In genomic region chr5:4614088-4614487, GRCh38 we compare ENCODE assay signal across 24 cellular contexts.
DNase-seq lines count a peak whose midpoint lies in the region; ATAC-seq and TF ChIP-seq lines count a peak whose summit lies in the region.
"Had no signal": no experiment of that assay in that cellular context is flagged by ENCODE, and none has a peak within 500 bp of the region (broad histone marks: within the 10 kb centered on the region; RNA-seq: fewer than 3 reads in every experiment).

No MANE protein-coding gene starts in this region.

- H3K27me3 Mint-ChIP-seq in WTC11 (ENCODE audit: low read depth) (no peaks in the 10 kb centered on the region), neural progenitor cell (ENCODE audit: insufficient read depth, low read depth) (no peaks in the 10 kb centered on the region)
- H3K27me3 Mint-ChIP-seq: activated CD4-positive, alpha-beta T cell treated with anti-CD3 and anti-CD28 coated beads, Interleukin-2, amount 10 ng/mL, durations not matched to agents 7 days and 5 days; activated naive CD8-positive, alpha-beta T cell treated with anti-CD3 and anti-CD28 coated beads, Interleukin-2, amount 10 ng/mL, durations not matched to agents 7 days and 5 days; stimulated activated naive CD8-positive, alpha-beta T cell treated with anti-CD3 and anti-CD28 coated beads, Interleukin-15, amount 100 ng/mL, for 72 hours had no signal

- H3K36me3 ChIP-seq in neural progenitor cell: no peaks in the 10 kb centered on the region
- H3K36me3 ChIP-seq in left lung: no peaks in the 10 kb centered on the region
- H3K36me3 ChIP-seq: colonic mucosa, lower lobe of right lung had no signal

- no peak overlapping the region for H3K4me2 ChIP-seq in neural progenitor cell

- ATAC-seq in WTC11 (no peak), GM18868 (IDR thresholded peaks at IDR 0.05; ENCODE audit: unreplicated experiment) (no peak), GM19397 (IDR thresholded peaks at IDR 0.05; ENCODE audit: unreplicated experiment) (no peak), left lung (no peak)
- ATAC-seq: body of pancreas; lower lobe of right lung; stimulated activated naive CD8-positive, alpha-beta T cell treated with anti-CD3 and anti-CD28 coated beads, Interleukin-15, amount 100 ng/mL, for 72 hours had no signal

- H3K27ac ChIP-seq in neural progenitor cell (no peak overlapping the region), left lung (no peak overlapping the region)
- H3K27ac ChIP-seq: 22Rv1, body of pancreas, colonic mucosa, lower lobe of right lung had no signal

- peaks cover 18% of the 10 kb centered on the region for H3K9me3 Mint-ChIP-seq in WTC11
- peaks cover 7% of the 10 kb centered on the region for H3K9me3 Mint-ChIP-seq in neural progenitor cell

- CTCF ChIA-PET in WTC11 (lab: Charles Lee): interaction anchor here (1.1 kb wide), 1 partner anchor 318 kb away, joined by 3 read pairs; no protein-coding TSS in a partner anchor

- peak; percentile 15 for DNase-seq in NCI-H146 (lab: John Stamatoyannopoulos, UW)
- DNase-seq in NCI-H146 treated with DMSO at 0.1 percent for 48 hours (lab: John Stamatoyannopoulos, UW; ENCODE audit: unreplicated experiment): no peak
- DNase-seq in NCI-H524 (lab: John Stamatoyannopoulos, UW): peak; percentile 78 to 93
- DNase-seq in WTC11 (ENCODE audit: low spot score): no peak
- DNase-seq in neural progenitor cell (ENCODE audit: low spot score): peak; percentile 8
- DNase-seq in left lung: no peak
- DNase-seq: activated CD4-positive, alpha-beta T cell treated with anti-CD3 and anti-CD28 coated beads, Interleukin-2, amount 10 ng/mL, durations not matched to agents 7 days and 5 days; activated CD8-positive, alpha-beta memory T cell treated with anti-CD3 and anti-CD28 coated beads, Interleukin-2, amount 50 U/mL, for 4 hours; activated naive CD8-positive, alpha-beta T cell treated with anti-CD3 and anti-CD28 coated beads, Interleukin-2, amount 10 ng/mL, durations not matched to agents 7 days and 5 days; AML-193; body of pancreas; colonic mucosa; endodermal cell; HFFc6; immature natural killer cell; lower lobe of right lung; stimulated activated CD4-positive, alpha-beta T cell treated with anti-CD3 and anti-CD28 coated beads, Interleukin-4, amount 100 ng/mL, for 1 hour; stimulated activated naive CD8-positive, alpha-beta T cell treated with anti-CD3 and anti-CD28 coated beads, Interleukin-15, amount 100 ng/mL, for 72 hours; SW 1271; trophoblast cell had no signal

- H4K20me1 ChIP-seq in neural progenitor cell (ENCODE audit: low read depth): no peaks in the 10 kb centered on the region

- H3K36me3 Mint-ChIP-seq in WTC11 (peaks cover 25% of the 10 kb centered on the region), neural progenitor cell (no peaks in the 10 kb centered on the region)
- H3K36me3 Mint-ChIP-seq: activated naive CD8-positive, alpha-beta T cell treated with anti-CD3 and anti-CD28 coated beads, Interleukin-2, amount 10 ng/mL, durations not matched to agents 7 days and 5 days had no signal

- POLR2A ChIA-PET in WTC11 (lab: Charles Lee): no interaction called here

- H3K27me3 ChIP-seq in neural progenitor cell: no peaks in the 10 kb centered on the region
- no peaks in the 10 kb centered on the region for H3K27me3 ChIP-seq in left lung
- H3K27me3 ChIP-seq: body of pancreas, colonic mucosa had no signal

- no peaks in the 10 kb centered on the region for H3K9me3 ChIP-seq in neural progenitor cell (ENCODE audit: low read depth)
- H3K9me3 ChIP-seq in left lung: no peaks in the 10 kb centered on the region
- H3K9me3 ChIP-seq: body of pancreas, colonic mucosa, lower lobe of right lung had no signal

- H3K79me2 ChIP-seq in neural progenitor cell (ENCODE audit: low read depth): no peaks in the 10 kb centered on the region

- H3K27ac Mint-ChIP-seq in WTC11 (no peak overlapping the region), neural progenitor cell (no peak overlapping the region)
- H3K27ac Mint-ChIP-seq: activated CD4-positive, alpha-beta T cell treated with anti-CD3 and anti-CD28 coated beads, Interleukin-2, amount 10 ng/mL, durations not matched to agents 7 days and 5 days; activated naive CD8-positive, alpha-beta T cell treated with anti-CD3 and anti-CD28 coated beads, Interleukin-2, amount 10 ng/mL, durations not matched to agents 7 days and 5 days; activated T-helper 2 cell treated with anti-CD3 and anti-CD28 coated beads, Interferon-gamma antibody, Interleukin-2, Interleukin-4, amounts not matched to agents 10 μg/mL and 5 μg/mL and 100 μg/mL, durations not matched to agents 14 hours and 24 hours and 36 hours; endodermal cell; HFFc6; immature natural killer cell had no signal

- H3K4me1 Mint-ChIP-seq in WTC11 (peaks cover 18% of the 10 kb centered on the region), neural progenitor cell (no peaks in the 10 kb centered on the region)
- H3K4me1 Mint-ChIP-seq: activated CD4-positive, alpha-beta T cell treated with anti-CD3 and anti-CD28 coated beads, Interleukin-2, amount 10 ng/mL, durations not matched to agents 7 days and 5 days; activated naive CD8-positive, alpha-beta T cell treated with anti-CD3 and anti-CD28 coated beads, Interleukin-2, amount 10 ng/mL, durations not matched to agents 7 days and 5 days; immature natural killer cell; stimulated activated naive CD8-positive, alpha-beta T cell treated with anti-CD3 and anti-CD28 coated beads, Interleukin-15, amount 100 ng/mL, for 72 hours had no signal

- intact Hi-C loops in left lung (cut with DNase I): no loop called here

- H3F3A ChIP-seq in neural progenitor cell (ENCODE audit: low read depth): no peaks in the 10 kb centered on the region

- H3K4me3 ChIP-seq in neural progenitor cell (no peak overlapping the region), left lung (no peak overlapping the region)
- H3K4me3 ChIP-seq: body of pancreas, colonic mucosa, lower lobe of right lung had no signal

- H2AFZ ChIP-seq in neural progenitor cell (replicated peaks): no peak overlapping the region

- H3K4me1 ChIP-seq in neural progenitor cell: no peaks in the 10 kb centered on the region
- no peaks in the 10 kb centered on the region for H3K4me1 ChIP-seq in left lung
- H3K4me1 ChIP-seq: body of pancreas, colonic mucosa, lower lobe of right lung had no signal

- TF ChIP-seq CTCF in WTC11 (IDR thresholded peaks at IDR 0.05) (no peak), neural progenitor cell (IDR thresholded peaks at IDR 0.05) (no peak), left lung (IDR thresholded peaks at IDR 0.05) (no peak)

- H3K4me3 Mint-ChIP-seq in WTC11 (peak overlapping the region; percentile 32), neural progenitor cell (no peak overlapping the region)
- H3K4me3 Mint-ChIP-seq: activated CD4-positive, alpha-beta T cell treated with anti-CD3 and anti-CD28 coated beads, Interleukin-2, amount 10 ng/mL, durations not matched to agents 7 days and 5 days; activated naive CD8-positive, alpha-beta T cell treated with anti-CD3 and anti-CD28 coated beads, Interleukin-2, amount 10 ng/mL, durations not matched to agents 7 days and 5 days; endodermal cell; HFFc6; immature natural killer cell; stimulated activated naive CD8-positive, alpha-beta T cell treated with anti-CD3 and anti-CD28 coated beads, Interleukin-15, amount 100 ng/mL, for 72 hours had no signal

- no peak overlapping the region for H3K9ac ChIP-seq in neural progenitor cell

TF ChIP-seq in WTC11, 78 proteins besides CTCF, POLR2A, EP300 and RAD21:
- no peak for TF ChIP-seq NFE2L1 (CRISPR knock-in tag; IDR thresholded peaks at IDR 0.05)
- TF ChIP-seq ZNF263 (CRISPR knock-in tag; IDR thresholded peaks at IDR 0.05; ENCODE audit: low read depth): no peak
- no peak for TF ChIP-seq TCF7 (CRISPR knock-in tag; IDR thresholded peaks at IDR 0.05; ENCODE audit: low read depth)
TF ChIP-seq in WTC11: peak in this region for 0.

Comparison
In these comparisons a context has a peak if more than half of its experiments do, and no peak if none do; other contexts are left out.
1. DNase-seq: peak in NCI-H146 (single experiment), NCI-H524 (2 of 2) and neural progenitor cell (single experiment); none in NCI-H146 treated with DMSO at 0.1 percent for 48 hours (single experiment), WTC11 (single experiment) and left lung (0 of 2).